Comparison of ENCODE assay signal across 8 cellular contexts in genomic region chr7:34165927-34166550, GRCh38.
DNase-seq lines count a peak whose midpoint lies in the region; TF ChIP-seq lines count a peak whose summit lies in the region.

No MANE protein-coding gene starts in this region.

- TF ChIP-seq CTCF in WERI-Rb-1 (IDR thresholded peaks at IDR 0.05; ENCODE audit: low read depth, low read length) = peak; percentile 61

- H3K9me3 Mint-ChIP-seq in activated naive CD8-positive, alpha-beta T cell treated with anti-CD3 and anti-CD28 coated beads for 36 hours = no peaks in the 10 kb centered on the region

- no peaks in the 10 kb centered on the region for H3K27me3 ChIP-seq in WERI-Rb-1 (ENCODE audit: insufficient read depth, low read depth, severe bottlenecking)

- H3K27ac ChIP-seq in WERI-Rb-1 = no peak overlapping the region

- no peaks in the 10 kb centered on the region for H3K4me1 Mint-ChIP-seq in activated naive CD8-positive, alpha-beta T cell treated with anti-CD3 and anti-CD28 coated beads for 36 hours

- H3K36me3 Mint-ChIP-seq in activated naive CD8-positive, alpha-beta T cell treated with anti-CD3 and anti-CD28 coated beads for 36 hours = no peaks in the 10 kb centered on the region

- peak; percentile 70 for DNase-seq in DMS53 treated with DMSO at 0.1 percent for 48 hours (lab: John Stamatoyannopoulos, UW; ENCODE audit: unreplicated experiment)
- peak; percentile 17 for DNase-seq in HuH-7.5 (ENCODE audit: low spot score)
- DNase-seq in WERI-Rb-1 = no peak
- peak; percentile 40 for DNase-seq in kidney glomerular epithelial cell (lab: John Stamatoyannopoulos, UW)
- DNase-seq in NCI-H2227 (lab: John Stamatoyannopoulos, UW; ENCODE audit: unreplicated experiment) = no peak
- DNase-seq in activated naive CD8-positive, alpha-beta T cell treated with anti-CD3 and anti-CD28 coated beads for 36 hours = no peak
- DNase-seq in inferior parietal cortex (ENCODE audit: extremely low spot score) = no peak
- DNase-seq in activated gamma-delta T cell (lab: John Stamatoyannopoulos, UW) = no peak

- no peaks in the 10 kb centered on the region for H3K9me3 ChIP-seq in WERI-Rb-1 (ENCODE audit: severe bottlenecking)

- no peak overlapping the region for H3K4me3 ChIP-seq in WERI-Rb-1 (ENCODE audit: low read depth, low read length)

- no peaks in the 10 kb centered on the region for H3K27me3 Mint-ChIP-seq in activated naive CD8-positive, alpha-beta T cell treated with anti-CD3 and anti-CD28 coated beads for 36 hours

- no peaks in the 10 kb centered on the region for H3K36me3 ChIP-seq in WERI-Rb-1

- no peak overlapping the region for H3K27ac Mint-ChIP-seq in activated naive CD8-positive, alpha-beta T cell treated with anti-CD3 and anti-CD28 coated beads for 36 hours

- no peak overlapping the region for H3K4me3 Mint-ChIP-seq in activated naive CD8-positive, alpha-beta T cell treated with anti-CD3 and anti-CD28 coated beads for 36 hours

Comparison
In these comparisons a context has a peak if more than half of its experiments do, and no peak if none do; other contexts are left out.
1. DNase-seq: peak in DMS53 treated with DMSO at 0.1 percent for 48 hours (single experiment), HuH-7.5 (single experiment) and kidney glomerular epithelial cell (single experiment); none in WERI-Rb-1 (single experiment), NCI-H2227 (single experiment), activated naive CD8-positive, alpha-beta T cell treated with anti-CD3 and anti-CD28 coated beads for 36 hours (single experiment), inferior parietal cortex (single experiment) and activated gamma-delta T cell (single experiment).